9 cellular contexts compared by ENCODE assay signal in genomic region chr12:120264086-120264485, GRCh38. TPM values are rescaled to one million over a fixed set of nuclear protein-coding genes. Genes with fewer than 3 reads are reported as not detected.
DNase-seq lines count a peak whose midpoint lies in the region; ATAC-seq and TF ChIP-seq lines count a peak whose summit lies in the region.
"Had no signal": no experiment of that assay in that cellular context is flagged by ENCODE, and none has a peak within 500 bp of the region (broad histone marks: within the 10 kb centered on the region; RNA-seq: fewer than 3 reads in every experiment).

No MANE protein-coding gene starts in this region.

- peak overlapping the region; percentile 63 for H2AFZ ChIP-seq in parathyroid adenoma

- no peaks in the 10 kb centered on the region for H3K9me3 ChIP-seq in CD8-positive, alpha-beta T cell (ENCODE audit: low read length)
- H3K9me3 ChIP-seq in parathyroid adenoma (ENCODE audit: control insufficient read depth, low read length): no peaks in the 10 kb centered on the region

- peak overlapping the region; percentile 88 for H3K4me2 ChIP-seq in parathyroid adenoma (ENCODE audit: low read length)

- CTCF ChIA-PET in CD8-positive, alpha-beta T cell (lab: Charles Lee): interaction anchor here (1.0 to 13.3 kb wide), 6 partner anchors 10 to 36 kb away, joined by 3 to 458 read pairs (median 22); partner anchors contain the start of genes RNU4-1 and RNU4-2

- no peaks in the 10 kb centered on the region for H3K36me3 ChIP-seq in CD8-positive, alpha-beta T cell (ENCODE audit: insufficient read depth, low read length)
- H3K36me3 ChIP-seq in parathyroid adenoma (ENCODE audit: control insufficient read depth, insufficient read depth, low read length): no peaks in the 10 kb centered on the region

- no peaks in the 10 kb centered on the region for H3K9me3 Mint-ChIP-seq in CD8-positive, alpha-beta T cell
- no peaks in the 10 kb centered on the region for H3K9me3 Mint-ChIP-seq in activated T-helper 1 cell treated with anti-CD3 and anti-CD28 coated beads, Interleukin-12 subunit alpha, Interleukin-12 subunit beta, Interleukin-2, Interleukin-4 antibody, amounts not matched to agents 30 ng/mL and 10 ng/mL and 1 ng/mL, durations not matched to agents 14 hours and 24 hours and 36 hours
- peaks cover 6% of the 10 kb centered on the region for H3K9me3 Mint-ChIP-seq in glutamatergic neuron (ENCODE audit: unreplicated experiment)

- H3K79me2 ChIP-seq in parathyroid adenoma: peaks cover 58% of the 10 kb centered on the region

- peak overlapping the region; percentile 71 for H3K27ac ChIP-seq in CD8-positive, alpha-beta T cell (ENCODE audit: low read depth, low read length)
- peak overlapping the region; percentile 72 for H3K27ac ChIP-seq in parathyroid adenoma

- no peak overlapping the region for H3K9ac ChIP-seq in parathyroid adenoma

- peak overlapping the region; percentile 97 for H3K4me3 Mint-ChIP-seq in CD8-positive, alpha-beta T cell
- peak overlapping the region; percentile 97 for H3K4me3 Mint-ChIP-seq in activated T-helper 1 cell treated with anti-CD3 and anti-CD28 coated beads, Interleukin-12 subunit alpha, Interleukin-12 subunit beta, Interleukin-2, Interleukin-4 antibody, amounts not matched to agents 30 ng/mL and 10 ng/mL and 1 ng/mL, durations not matched to agents 14 hours and 24 hours and 36 hours
- peak overlapping the region; percentile 94 for H3K4me3 Mint-ChIP-seq in glutamatergic neuron (ENCODE audit: unreplicated experiment)

- peaks cover 32% of the 10 kb centered on the region for H3K36me3 Mint-ChIP-seq in CD8-positive, alpha-beta T cell
- peaks cover 8% of the 10 kb centered on the region for H3K36me3 Mint-ChIP-seq in activated T-helper 1 cell treated with anti-CD3 and anti-CD28 coated beads, Interleukin-12 subunit alpha, Interleukin-12 subunit beta, Interleukin-2, Interleukin-4 antibody, amounts not matched to agents 30 ng/mL and 10 ng/mL and 1 ng/mL, durations not matched to agents 14 hours and 24 hours and 36 hours (ENCODE audit: low read depth)
- H3K36me3 Mint-ChIP-seq in glutamatergic neuron (ENCODE audit: unreplicated experiment): no peaks in the 10 kb centered on the region

- H3K4me1 Mint-ChIP-seq in CD8-positive, alpha-beta T cell (ENCODE audit: low read depth): peaks cover 60% of the 10 kb centered on the region
- H3K4me1 Mint-ChIP-seq in activated T-helper 1 cell treated with anti-CD3 and anti-CD28 coated beads, Interleukin-12 subunit alpha, Interleukin-12 subunit beta, Interleukin-2, Interleukin-4 antibody, amounts not matched to agents 30 ng/mL and 10 ng/mL and 1 ng/mL, durations not matched to agents 14 hours and 24 hours and 36 hours (ENCODE audit: low read depth): peaks cover 67% of the 10 kb centered on the region
- H3K4me1 Mint-ChIP-seq in glutamatergic neuron (ENCODE audit: low read depth, unreplicated experiment): peaks cover 17% of the 10 kb centered on the region

- no peak for ATAC-seq in CD8-positive, alpha-beta T cell
- no peak for ATAC-seq in GM21723 (IDR thresholded peaks at IDR 0.05; ENCODE audit: unreplicated experiment)
- ATAC-seq in HG03378 (IDR thresholded peaks at IDR 0.05; ENCODE audit: unreplicated experiment): no peak

- H3K4me3 ChIP-seq in CD8-positive, alpha-beta T cell (ENCODE audit: low read depth, low read length): peak overlapping the region; percentile 77
- peak overlapping the region; percentile 76 for H3K4me3 ChIP-seq in parathyroid adenoma (ENCODE audit: low read depth, low read length)

- H3K27ac Mint-ChIP-seq in CD8-positive, alpha-beta T cell: peak overlapping the region; percentile 95
- H3K27ac Mint-ChIP-seq in activated T-helper 1 cell treated with anti-CD3 and anti-CD28 coated beads, Interleukin-12 subunit alpha, Interleukin-12 subunit beta, Interleukin-2, Interleukin-4 antibody, amounts not matched to agents 30 ng/mL and 10 ng/mL and 1 ng/mL, durations not matched to agents 14 hours and 24 hours and 36 hours: peak overlapping the region; percentile 88
- no peak overlapping the region for H3K27ac Mint-ChIP-seq in glutamatergic neuron (ENCODE audit: unreplicated experiment)

- H3K27me3 Mint-ChIP-seq in CD8-positive, alpha-beta T cell (ENCODE audit: low read depth): no peaks in the 10 kb centered on the region
- H3K27me3 Mint-ChIP-seq in activated T-helper 1 cell treated with anti-CD3 and anti-CD28 coated beads, Interleukin-12 subunit alpha, Interleukin-12 subunit beta, Interleukin-2, Interleukin-4 antibody, amounts not matched to agents 30 ng/mL and 10 ng/mL and 1 ng/mL, durations not matched to agents 14 hours and 24 hours and 36 hours (ENCODE audit: insufficient read depth): no peaks in the 10 kb centered on the region
- H3K27me3 Mint-ChIP-seq in glutamatergic neuron (ENCODE audit: unreplicated experiment): peaks cover 14% of the 10 kb centered on the region

- POLR2A ChIA-PET in CD8-positive, alpha-beta T cell (lab: Charles Lee): interaction anchor here (1.1 to 7.9 kb wide), 6 partner anchors 10 to 63 kb away, joined by 3 to 150 read pairs (median 42); partner anchors contain the start of genes RNU4-1, RNU4-2 and RPLP0

- H3K4me1 ChIP-seq in CD8-positive, alpha-beta T cell (ENCODE audit: insufficient read depth, low read length): peaks cover 55% of the 10 kb centered on the region
- peaks cover 30% of the 10 kb centered on the region for H3K4me1 ChIP-seq in parathyroid adenoma

- intact Hi-C loops in CD8-positive, alpha-beta T cell (cut with DNase I, micrococcal nuclease): loop anchor here (2.0 kb wide), 2 partner anchors 29 to 63 kb away; partner anchors contain the start of genes RNU4-1 (in 1 of the 2) and RPLP0 (in 1 of the 2)
- intact Hi-C loops in activated T-helper 1 cell treated with anti-CD3 and anti-CD28 coated beads, Interleukin-12 subunit alpha, Interleukin-12 subunit beta, Interleukin-2, Interleukin-4 antibody, amounts not matched to agents 30 ng/mL and 10 ng/mL and 1 ng/mL, durations not matched to agents 14 hours and 24 hours and 36 hours (cut with micrococcal nuclease): loop anchor here (1.0 kb wide), 1 partner anchor 12 kb away; no protein-coding TSS in a partner anchor

- no peak for TF ChIP-seq CTCF in CD8-positive, alpha-beta T cell (IDR thresholded peaks at IDR 0.05)
- no peak for TF ChIP-seq CTCF in glutamatergic neuron (IDR thresholded peaks at IDR 0.05; ENCODE audit: partially characterized antibody, unreplicated experiment)
- TF ChIP-seq CTCF in parathyroid adenoma (IDR thresholded peaks at IDR 0.05): no peak

- H3K27me3 ChIP-seq in CD8-positive, alpha-beta T cell (ENCODE audit: insufficient read depth, low read length): no peaks in the 10 kb centered on the region
- no peaks in the 10 kb centered on the region for H3K27me3 ChIP-seq in parathyroid adenoma (ENCODE audit: control insufficient read depth, insufficient read depth, low read length)

- no peak for DNase-seq in CD8-positive, alpha-beta T cell
- DNase-seq in activated T-helper 1 cell treated with anti-CD3 and anti-CD28 coated beads, Interleukin-12 subunit alpha, Interleukin-12 subunit beta, Interleukin-2, Interleukin-4 antibody, amounts not matched to agents 30 ng/mL and 10 ng/mL and 1 ng/mL, durations not matched to agents 14 hours and 24 hours and 36 hours (ENCODE audit: low spot score): no peak
- no peak for DNase-seq in glutamatergic neuron
- DNase-seq in Ammon's horn (ENCODE audit: low spot score): no peak
- DNase-seq in NCI-H2171 treated with DMSO at 0.1 percent for 48 hours (lab: John Stamatoyannopoulos, UW): no peak

RNA-seq across cellular contexts. Expression of gene PXN, which starts 1.4 kb away (rescaled TPM):
- total RNA-seq in CD8-positive, alpha-beta T cell: 100 to 1,000 TPM; 170 to 171 TPM
- total RNA-seq in activated T-helper 1 cell treated with anti-CD3 and anti-CD28 coated beads, Interleukin-12 subunit alpha, Interleukin-12 subunit beta, Interleukin-2, Interleukin-4 antibody, amounts not matched to agents 30 ng/mL and 10 ng/mL and 1 ng/mL, durations not matched to agents 14 hours and 24 hours and 36 hours: 53.0 and 57.7 TPM in 2 replicates
- total RNA-seq in glutamatergic neuron (ENCODE audit: unreplicated experiment): 39.5 TPM

RNA-seq across cellular contexts. Expression of gene RNU4-2, which starts 27.6 kb away (rescaled TPM):
- total RNA-seq in CD8-positive, alpha-beta T cell: 1,000 to 10,000 TPM; 6,214 to 6,704 TPM
- 5,055 and 7,832 TPM in 2 replicates for total RNA-seq in activated T-helper 1 cell treated with anti-CD3 and anti-CD28 coated beads, Interleukin-12 subunit alpha, Interleukin-12 subunit beta, Interleukin-2, Interleukin-4 antibody, amounts not matched to agents 30 ng/mL and 10 ng/mL and 1 ng/mL, durations not matched to agents 14 hours and 24 hours and 36 hours
- total RNA-seq in glutamatergic neuron (ENCODE audit: unreplicated experiment): 8,083 TPM
- total RNA-seq: NCI-H460 had no signal

RNA-seq across cellular contexts. Expression of gene RNU4-1, which starts 29.0 kb away (rescaled TPM):
- 1,000 to 10,000 TPM; 1,572 to 1,612 TPM for total RNA-seq in CD8-positive, alpha-beta T cell
- 2,369 and 3,474 TPM in 2 replicates for total RNA-seq in activated T-helper 1 cell treated with anti-CD3 and anti-CD28 coated beads, Interleukin-12 subunit alpha, Interleukin-12 subunit beta, Interleukin-2, Interleukin-4 antibody, amounts not matched to agents 30 ng/mL and 10 ng/mL and 1 ng/mL, durations not matched to agents 14 hours and 24 hours and 36 hours
- 5,722 TPM for total RNA-seq in glutamatergic neuron (ENCODE audit: unreplicated experiment)
- total RNA-seq: NCI-H460 had no signal

RNA-seq across cellular contexts. Expression of gene SIRT4, which starts 38.0 kb away (rescaled TPM):
- total RNA-seq in CD8-positive, alpha-beta T cell: not detected
- total RNA-seq in activated T-helper 1 cell treated with anti-CD3 and anti-CD28 coated beads, Interleukin-12 subunit alpha, Interleukin-12 subunit beta, Interleukin-2, Interleukin-4 antibody, amounts not matched to agents 30 ng/mL and 10 ng/mL and 1 ng/mL, durations not matched to agents 14 hours and 24 hours and 36 hours: 1.0 and 1.7 TPM in 2 replicates
- total RNA-seq in glutamatergic neuron (ENCODE audit: unreplicated experiment): 3.8 TPM
